Comparison of ENCODE assay signal across 8 cellular contexts in the genomic region with DNA sequence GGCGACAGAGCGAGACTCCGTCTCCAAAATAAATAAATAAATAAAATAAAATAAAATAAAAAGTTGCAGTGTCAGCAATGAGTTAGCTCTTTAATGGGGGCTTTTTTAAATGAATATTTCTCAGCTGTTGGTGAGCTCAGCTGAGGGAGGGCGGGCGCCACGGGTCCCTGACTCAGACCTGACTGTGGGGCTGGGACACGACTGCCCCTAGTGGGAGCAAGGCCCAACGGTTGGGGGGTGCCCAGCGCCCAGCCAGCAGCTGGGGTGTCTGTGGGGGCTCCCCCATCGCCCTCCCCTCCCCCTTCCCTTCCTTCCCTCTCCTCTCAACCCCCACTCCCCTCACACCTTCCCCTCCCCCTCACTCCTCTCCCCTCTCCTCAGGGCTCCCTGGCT. TPM values are rescaled to one million over a fixed set of nuclear protein-coding genes. Genes with fewer than 3 reads are reported as not detected.
DNase-seq lines count a peak whose midpoint lies in the region; ATAC-seq and TF ChIP-seq lines count a peak whose summit lies in the region.

No MANE protein-coding gene starts in this region.

- no peak overlapping the region for H3K27ac ChIP-seq in testis

- H3K36me3 ChIP-seq in testis (ENCODE audit: low read depth, missing control alignments) = no peaks in the 10 kb centered on the region

- H3K27me3 ChIP-seq in testis = no peaks in the 10 kb centered on the region

- DNase-seq in COLO668 (lab: John Stamatoyannopoulos, UW; ENCODE audit: unreplicated experiment) = peak; percentile 15
- peak; percentile 57 to 62 for DNase-seq in activated CD4-positive, alpha-beta T cell treated with anti-CD3 and anti-CD28 coated beads for 24 hours (ENCODE audit: low read depth in 2 of 2)
- peak; percentile 54 to 61 for DNase-seq in stimulated activated CD4-positive, alpha-beta T cell treated with anti-CD3 and anti-CD28 coated beads, Interleukin-1b, Interleukin-23, amount 100 ng/mL, for 4 hours (ENCODE audit: low read depth in 2 of 2)
- no peak for DNase-seq in testis
- no peak for DNase-seq in superior temporal gyrus (ENCODE audit: extremely low spot score)

- peak overlapping the region in 1 of 4 donors; percentile 57 for H3K4me3 Mint-ChIP-seq in IgD-negative memory B cell
- H3K4me3 Mint-ChIP-seq in dendritic cell treated with granulocyte-macrophage colony-stimulating factor and Interleukin-4, amounts not matched to agents 40 ng/mL and 50 ng/mL, for 4 days = no peak overlapping the region

- TF ChIP-seq POLR2A in testis (IDR thresholded peaks at IDR 0.05) = no peak

- peak in 1 of 3 experiments; percentile 21 for TF ChIP-seq CTCF in testis (IDR thresholded peaks at IDR 0.05)

- intact Hi-C loops in dendritic cell treated with granulocyte-macrophage colony-stimulating factor and Interleukin-4, amounts not matched to agents 40 ng/mL and 50 ng/mL, for 4 days (cut with micrococcal nuclease) = no loop called here
- intact Hi-C loops in testis (cut with DNase I; ENCODE audit: low total_unique reads) = no loop called here

- peaks cover 5 to 17% (median 14%) of the 10 kb centered on the region in 3 donors for H3K4me1 Mint-ChIP-seq in IgD-negative memory B cell
- peaks cover 60% of the 10 kb centered on the region for H3K4me1 Mint-ChIP-seq in dendritic cell treated with granulocyte-macrophage colony-stimulating factor and Interleukin-4, amounts not matched to agents 40 ng/mL and 50 ng/mL, for 4 days (ENCODE audit: low read depth)

- H3K4me1 ChIP-seq in testis = peaks cover 17% of the 10 kb centered on the region

- no peaks in the 10 kb centered on the region for H3K36me3 Mint-ChIP-seq in IgD-negative memory B cell
- no peaks in the 10 kb centered on the region for H3K36me3 Mint-ChIP-seq in dendritic cell treated with granulocyte-macrophage colony-stimulating factor and Interleukin-4, amounts not matched to agents 40 ng/mL and 50 ng/mL, for 4 days (ENCODE audit: low read depth)

- ATAC-seq in HG03095 (IDR thresholded peaks at IDR 0.05; ENCODE audit: unreplicated experiment) = no peak

- no peaks in the 10 kb centered on the region for H3K9me3 ChIP-seq in testis

- H3K27me3 Mint-ChIP-seq in IgD-negative memory B cell = no peaks in the 10 kb centered on the region
- H3K27me3 Mint-ChIP-seq in dendritic cell treated with granulocyte-macrophage colony-stimulating factor and Interleukin-4, amounts not matched to agents 40 ng/mL and 50 ng/mL, for 4 days = no peaks in the 10 kb centered on the region

- H3K9me3 Mint-ChIP-seq in IgD-negative memory B cell = no peaks in the 10 kb centered on the region
- H3K9me3 Mint-ChIP-seq in dendritic cell treated with granulocyte-macrophage colony-stimulating factor and Interleukin-4, amounts not matched to agents 40 ng/mL and 50 ng/mL, for 4 days = no peaks in the 10 kb centered on the region

- no peak overlapping the region for H3K4me3 ChIP-seq in testis

- peak overlapping the region in 2 of 3 donors; percentile 51 to 78 for H3K27ac Mint-ChIP-seq in IgD-negative memory B cell
- peak overlapping the region; percentile 86 for H3K27ac Mint-ChIP-seq in dendritic cell treated with granulocyte-macrophage colony-stimulating factor and Interleukin-4, amounts not matched to agents 40 ng/mL and 50 ng/mL, for 4 days

- WGBS in testis, 2 donors = 60 to 65% methylated on average over 10 of the region's 10 CpGs

RNA-seq across cellular contexts. Expression of a gene that starts 46.6 kb away (rescaled TPM):
- polyA plus RNA-seq in IgD-negative memory B cell (9.0 TPM), testis (ENCODE audit: insufficient read depth, low read depth, low replicate concordance) (16.0 TPM)
- total RNA-seq in testis = 10 to 100 TPM; 32.6 to 45.1 TPM

Comparison
In these comparisons a context has a peak if more than half of its experiments do, and no peak if none do; other contexts are left out.
1. DNase-seq: peak in COLO668 (single experiment), activated CD4-positive, alpha-beta T cell treated with anti-CD3 and anti-CD28 coated beads for 24 hours (2 of 2) and stimulated activated CD4-positive, alpha-beta T cell treated with anti-CD3 and anti-CD28 coated beads, Interleukin-1b, Interleukin-23, amount 100 ng/mL, for 4 hours (2 of 2); none in testis (single experiment) and superior temporal gyrus (single experiment).